In genomic region chr14:53144244-53144643, GRCh38 we compare ENCODE assay signal across 10 cellular contexts. TPM values are rescaled to one million over a fixed set of nuclear protein-coding genes. Genes with fewer than 3 reads are reported as not detected.
DNase-seq lines count a peak whose midpoint lies in the region; ATAC-seq and TF ChIP-seq lines count a peak whose summit lies in the region.
"Had no signal": no experiment of that assay in that cellular context is flagged by ENCODE, and none has a peak within 500 bp of the region (broad histone marks: within the 10 kb centered on the region; RNA-seq: fewer than 3 reads in every experiment).

No MANE protein-coding gene starts in this region.

- H3K9me3 ChIP-seq in effector memory CD4-positive, alpha-beta T cell (ENCODE audit: control insufficient read depth, low read length): no peaks in the 10 kb centered on the region

- ATAC-seq in GM18907 (IDR thresholded peaks at IDR 0.05; ENCODE audit: unreplicated experiment) (peak; percentile 74), HG02610 (IDR thresholded peaks at IDR 0.05; ENCODE audit: unreplicated experiment) (peak; percentile 85), HG03469 (IDR thresholded peaks at IDR 0.05; ENCODE audit: unreplicated experiment) (peak; percentile 55)

- peaks cover 42% of the 10 kb centered on the region for H3K36me3 Mint-ChIP-seq in HFFc6 (ENCODE audit: low read depth)

- H3K36me3 ChIP-seq in effector memory CD4-positive, alpha-beta T cell (ENCODE audit: control insufficient read depth, insufficient read depth, low read length): no peaks in the 10 kb centered on the region

- H3K27ac ChIP-seq in effector memory CD4-positive, alpha-beta T cell (ENCODE audit: insufficient read depth, low read length, poor library complexity, severe bottlenecking): no peak overlapping the region
- H3K27ac ChIP-seq: BLaER1 had no signal

- TF ChIP-seq CTCF in HFFc6 (IDR thresholded peaks at IDR 0.05): no peak

- H3K4me1 ChIP-seq in effector memory CD4-positive, alpha-beta T cell (ENCODE audit: control insufficient read depth, insufficient read depth, low read length, poor library complexity, severe bottlenecking): peaks cover 11% of the 10 kb centered on the region

- H3K27ac Mint-ChIP-seq in HFFc6: no peak overlapping the region

- H3K4me1 Mint-ChIP-seq in HFFc6 (ENCODE audit: low read depth): peaks cover 23% of the 10 kb centered on the region

- H3K4me3 ChIP-seq in effector memory CD4-positive, alpha-beta T cell (ENCODE audit: insufficient read depth, low read depth, low read length, poor library complexity, severe bottlenecking): no peak overlapping the region
- H3K4me3 ChIP-seq: BLaER1 had no signal

- H3K27me3 ChIP-seq in effector memory CD4-positive, alpha-beta T cell (replicated peaks; ENCODE audit: control insufficient read depth, insufficient read depth, low read length, poor library complexity, severe bottlenecking): no peaks in the 10 kb centered on the region
- H3K27me3 ChIP-seq: BLaER1 had no signal

- no peak overlapping the region for H3K4me3 Mint-ChIP-seq in HFFc6

- H3K27me3 Mint-ChIP-seq in HFFc6 (ENCODE audit: insufficient read depth): no peaks in the 10 kb centered on the region

- peaks cover 29% of the 10 kb centered on the region for H3K9me3 Mint-ChIP-seq in HFFc6

- peak; percentile 3 for DNase-seq in AG08395 (ENCODE audit: low spot score)
- no peak for DNase-seq in SKM-1 treated with dmso at 0.1 percent for 144 hours (lab: John Stamatoyannopoulos, UW; ENCODE audit: unreplicated experiment)
- DNase-seq in effector memory CD4-positive, alpha-beta T cell: no peak
- no peak for DNase-seq in HFFc6
- no peak for DNase-seq in stimulated activated CD4-positive, alpha-beta T cell treated with anti-CD3 and anti-CD28 coated beads, Interleukin-4, amount 100 ng/mL, for 1 hour
- DNase-seq: amniotic stem cell had no signal

RNA-seq across cellular contexts. Expression of gene DDHD1, which starts 8.9 kb away (rescaled TPM):
- 10 to 100 TPM in 2 of 6 experiments, 1 to 10 TPM in 4; 9.1 to 10.7 (median 9.7) TPM for total RNA-seq in HFFc6 (2021; fragmentation: NEBNext Ultra II Directional; extraction: Animal tissue kit (Norgen Biotek cat#: 25700))
